ENCODE assay signal across 11 cellular contexts in the genomic region with DNA sequence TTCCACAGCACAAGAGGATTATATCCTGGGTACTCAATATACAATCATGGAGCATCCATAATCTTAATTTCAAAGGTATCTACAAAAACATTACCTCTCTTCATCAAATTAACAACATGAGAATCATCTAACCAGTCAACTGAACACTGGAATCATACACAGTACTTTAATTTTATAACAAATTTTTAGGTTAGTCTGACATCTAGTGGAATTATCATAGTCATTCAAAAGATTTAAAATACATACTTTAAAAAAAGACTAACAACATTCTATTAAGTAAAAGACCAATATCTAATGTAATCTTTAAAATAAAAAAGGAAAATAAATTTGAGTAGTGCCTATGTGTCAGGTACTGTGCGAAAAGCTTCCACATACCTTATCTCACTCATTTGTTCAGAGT. TPM values are rescaled to one million over a fixed set of nuclear protein-coding genes. Genes with fewer than 3 reads are reported as not detected.
DNase-seq lines count a peak whose midpoint lies in the region; ATAC-seq and TF ChIP-seq lines count a peak whose summit lies in the region.
"Had no signal": no experiment of that assay in that cellular context is flagged by ENCODE, and none has a peak within 500 bp of the region (broad histone marks: within the 10 kb centered on the region; RNA-seq: fewer than 3 reads in every experiment).

No MANE protein-coding gene starts in this region.

- H3K9me3 ChIP-seq in esophagus squamous epithelium = no peaks in the 10 kb centered on the region
- H3K9me3 ChIP-seq in MG63 = no peaks in the 10 kb centered on the region

- DNase-seq in activated CD8-positive, alpha-beta T cell treated with anti-CD3 and anti-CD28 coated beads for 36 hours = no peak
- no peak for DNase-seq in activated CD8-positive, alpha-beta T cell treated with anti-CD3 and anti-CD28 coated beads, Interleukin-2, amount 10 ng/mL, durations not matched to agents 7 days and 5 days
- DNase-seq in NCI-H69 (lab: John Stamatoyannopoulos, UW) = peak; percentile 4
- DNase-seq in esophagus squamous epithelium (lab: John Stamatoyannopoulos, UW) = no peak
- no peak for DNase-seq in stimulated activated naive B cell treated with anti-CD40 and anti-IgM and Interleukin-4, amounts not matched to agents 10 μg/mL and 1 μg/mL and 100 μg/mL, for 72 hours
- DNase-seq in T-helper 2 cell treated with Interferon-gamma antibody and Interleukin-4, amounts not matched to agents 5 μg/mL and 100 μg/mL, for 36 hours (ENCODE audit: low spot score) = no peak
- DNase-seq in MG63 = no peak
- no peak for DNase-seq in naive thymus-derived CD8-positive, alpha-beta T cell
- DNase-seq: NCI-H187 had no signal

- no peak overlapping the region for H3K4me3 ChIP-seq in esophagus squamous epithelium
- no peak overlapping the region for H3K4me3 ChIP-seq in MG63

- no peak for ATAC-seq in activated CD8-positive, alpha-beta T cell treated with anti-CD3 and anti-CD28 coated beads for 36 hours
- no peak for ATAC-seq in activated CD8-positive, alpha-beta T cell treated with anti-CD3 and anti-CD28 coated beads, Interleukin-2, amount 10 ng/mL, durations not matched to agents 7 days and 5 days
- ATAC-seq in stimulated activated naive B cell treated with anti-CD40 and anti-IgM and Interleukin-4, amounts not matched to agents 10 μg/mL and 1 μg/mL and 100 μg/mL, for 72 hours (replicated peaks) = peak; percentile 38 to 39
- no peak for ATAC-seq in naive thymus-derived CD8-positive, alpha-beta T cell

- H3K36me3 ChIP-seq in esophagus squamous epithelium (no peaks in the 10 kb centered on the region), MG63 (no peaks in the 10 kb centered on the region)

- CTCF ChIA-PET in activated CD8-positive, alpha-beta T cell treated with anti-CD3 and anti-CD28 coated beads for 36 hours (lab: Charles Lee) = interaction anchor here (0.6 kb wide), 1 partner anchor 180 kb away, joined by 3 read pairs; no protein-coding TSS in a partner anchor
- CTCF ChIA-PET in activated CD8-positive, alpha-beta T cell treated with anti-CD3 and anti-CD28 coated beads, Interleukin-2, amount 10 ng/mL, durations not matched to agents 7 days and 5 days (lab: Charles Lee) = no interaction called here

- no peaks in the 10 kb centered on the region for H3K4me1 Mint-ChIP-seq in activated CD8-positive, alpha-beta T cell treated with anti-CD3 and anti-CD28 coated beads for 36 hours (ENCODE audit: low read depth)
- no peaks in the 10 kb centered on the region for H3K4me1 Mint-ChIP-seq in activated CD8-positive, alpha-beta T cell treated with anti-CD3 and anti-CD28 coated beads, Interleukin-2, amount 10 ng/mL, durations not matched to agents 7 days and 5 days (ENCODE audit: low read depth)
- H3K4me1 Mint-ChIP-seq in stimulated activated naive B cell treated with anti-CD40 and anti-IgM and Interleukin-4, amounts not matched to agents 10 μg/mL and 1 μg/mL and 100 μg/mL, for 72 hours = no peaks in the 10 kb centered on the region
- H3K4me1 Mint-ChIP-seq in T-helper 2 cell treated with Interferon-gamma antibody and Interleukin-4, amounts not matched to agents 5 μg/mL and 100 μg/mL, for 36 hours (ENCODE audit: low read depth) = no peaks in the 10 kb centered on the region
- H3K4me1 Mint-ChIP-seq in naive thymus-derived CD8-positive, alpha-beta T cell = no peaks in the 10 kb centered on the region

- 85 to 86% methylated on average over 1 of the region's 1 CpG for WGBS in esophagus squamous epithelium, 2 donors

- intact Hi-C loops in activated CD8-positive, alpha-beta T cell treated with anti-CD3 and anti-CD28 coated beads for 36 hours (cut with micrococcal nuclease) = no loop called here
- intact Hi-C loops in esophagus squamous epithelium (cut with DNase I) = loop anchor here (5.0 kb wide), 1 partner anchor 200 kb away; no protein-coding TSS in a partner anchor

- H3K27ac ChIP-seq in esophagus squamous epithelium = no peak overlapping the region

- no peaks in the 10 kb centered on the region for H3K4me1 ChIP-seq in esophagus squamous epithelium

- no peaks in the 10 kb centered on the region for H3K9me3 Mint-ChIP-seq in activated CD8-positive, alpha-beta T cell treated with anti-CD3 and anti-CD28 coated beads for 36 hours
- H3K9me3 Mint-ChIP-seq in activated CD8-positive, alpha-beta T cell treated with anti-CD3 and anti-CD28 coated beads, Interleukin-2, amount 10 ng/mL, durations not matched to agents 7 days and 5 days (ENCODE audit: insufficient read depth) = no peaks in the 10 kb centered on the region
- H3K9me3 Mint-ChIP-seq in stimulated activated naive B cell treated with anti-CD40 and anti-IgM and Interleukin-4, amounts not matched to agents 10 μg/mL and 1 μg/mL and 100 μg/mL, for 72 hours = no peaks in the 10 kb centered on the region
- H3K9me3 Mint-ChIP-seq in T-helper 2 cell treated with Interferon-gamma antibody and Interleukin-4, amounts not matched to agents 5 μg/mL and 100 μg/mL, for 36 hours = no peaks in the 10 kb centered on the region
- no peaks in the 10 kb centered on the region for H3K9me3 Mint-ChIP-seq in naive thymus-derived CD8-positive, alpha-beta T cell

- POLR2A ChIA-PET in activated CD8-positive, alpha-beta T cell treated with anti-CD3 and anti-CD28 coated beads for 36 hours (lab: Charles Lee) = no interaction called here
- POLR2A ChIA-PET in activated CD8-positive, alpha-beta T cell treated with anti-CD3 and anti-CD28 coated beads, Interleukin-2, amount 10 ng/mL, durations not matched to agents 7 days and 5 days (lab: Charles Lee) = no interaction called here
- POLR2A ChIA-PET in naive thymus-derived CD8-positive, alpha-beta T cell (lab: Charles Lee) = no interaction called here

- H3K27me3 ChIP-seq in esophagus squamous epithelium = no peaks in the 10 kb centered on the region
- no peaks in the 10 kb centered on the region for H3K27me3 ChIP-seq in MG63

- no peak overlapping the region for H3K27ac Mint-ChIP-seq in activated CD8-positive, alpha-beta T cell treated with anti-CD3 and anti-CD28 coated beads for 36 hours
- no peak overlapping the region for H3K27ac Mint-ChIP-seq in activated CD8-positive, alpha-beta T cell treated with anti-CD3 and anti-CD28 coated beads, Interleukin-2, amount 10 ng/mL, durations not matched to agents 7 days and 5 days
- no peak overlapping the region for H3K27ac Mint-ChIP-seq in stimulated activated naive B cell treated with anti-CD40 and anti-IgM and Interleukin-4, amounts not matched to agents 10 μg/mL and 1 μg/mL and 100 μg/mL, for 72 hours
- H3K27ac Mint-ChIP-seq in T-helper 2 cell treated with Interferon-gamma antibody and Interleukin-4, amounts not matched to agents 5 μg/mL and 100 μg/mL, for 36 hours = no peak overlapping the region
- H3K27ac Mint-ChIP-seq in naive thymus-derived CD8-positive, alpha-beta T cell = no peak overlapping the region
- H3K27ac Mint-ChIP-seq: activated naive CD8-positive, alpha-beta T cell; progenitor cell of endocrine pancreas had no signal

- no peak for TF ChIP-seq POLR2A in esophagus squamous epithelium (IDR thresholded peaks at IDR 0.05)

- TF ChIP-seq CTCF in activated CD8-positive, alpha-beta T cell treated with anti-CD3 and anti-CD28 coated beads for 36 hours (IDR thresholded peaks at IDR 0.05) = peak; percentile 26
- peak in 4 of 6 experiments; percentile 9 to 56 (median 18) for TF ChIP-seq CTCF in esophagus squamous epithelium (IDR thresholded peaks at IDR 0.05)

- H3K36me3 Mint-ChIP-seq in activated CD8-positive, alpha-beta T cell treated with anti-CD3 and anti-CD28 coated beads for 36 hours (ENCODE audit: low read depth) = no peaks in the 10 kb centered on the region
- no peaks in the 10 kb centered on the region for H3K36me3 Mint-ChIP-seq in activated CD8-positive, alpha-beta T cell treated with anti-CD3 and anti-CD28 coated beads, Interleukin-2, amount 10 ng/mL, durations not matched to agents 7 days and 5 days (ENCODE audit: low read depth)
- H3K36me3 Mint-ChIP-seq in stimulated activated naive B cell treated with anti-CD40 and anti-IgM and Interleukin-4, amounts not matched to agents 10 μg/mL and 1 μg/mL and 100 μg/mL, for 72 hours = no peaks in the 10 kb centered on the region
- no peaks in the 10 kb centered on the region for H3K36me3 Mint-ChIP-seq in T-helper 2 cell treated with Interferon-gamma antibody and Interleukin-4, amounts not matched to agents 5 μg/mL and 100 μg/mL, for 36 hours (ENCODE audit: low read depth)
- H3K36me3 Mint-ChIP-seq in naive thymus-derived CD8-positive, alpha-beta T cell = no peaks in the 10 kb centered on the region

- no peaks in the 10 kb centered on the region for H3K27me3 Mint-ChIP-seq in activated CD8-positive, alpha-beta T cell treated with anti-CD3 and anti-CD28 coated beads for 36 hours
- H3K27me3 Mint-ChIP-seq in activated CD8-positive, alpha-beta T cell treated with anti-CD3 and anti-CD28 coated beads, Interleukin-2, amount 10 ng/mL, durations not matched to agents 7 days and 5 days (ENCODE audit: low read depth) = no peaks in the 10 kb centered on the region
- no peaks in the 10 kb centered on the region for H3K27me3 Mint-ChIP-seq in stimulated activated naive B cell treated with anti-CD40 and anti-IgM and Interleukin-4, amounts not matched to agents 10 μg/mL and 1 μg/mL and 100 μg/mL, for 72 hours
- peaks cover 2% of the 10 kb centered on the region for H3K27me3 Mint-ChIP-seq in T-helper 2 cell treated with Interferon-gamma antibody and Interleukin-4, amounts not matched to agents 5 μg/mL and 100 μg/mL, for 36 hours (ENCODE audit: low read depth)
- no peaks in the 10 kb centered on the region for H3K27me3 Mint-ChIP-seq in naive thymus-derived CD8-positive, alpha-beta T cell
- H3K27me3 Mint-ChIP-seq: activated naive CD8-positive, alpha-beta T cell; progenitor cell of endocrine pancreas had no signal

- no peak overlapping the region for H3K4me3 Mint-ChIP-seq in activated CD8-positive, alpha-beta T cell treated with anti-CD3 and anti-CD28 coated beads for 36 hours
- H3K4me3 Mint-ChIP-seq in activated CD8-positive, alpha-beta T cell treated with anti-CD3 and anti-CD28 coated beads, Interleukin-2, amount 10 ng/mL, durations not matched to agents 7 days and 5 days = no peak overlapping the region
- H3K4me3 Mint-ChIP-seq in stimulated activated naive B cell treated with anti-CD40 and anti-IgM and Interleukin-4, amounts not matched to agents 10 μg/mL and 1 μg/mL and 100 μg/mL, for 72 hours = no peak overlapping the region
- H3K4me3 Mint-ChIP-seq in T-helper 2 cell treated with Interferon-gamma antibody and Interleukin-4, amounts not matched to agents 5 μg/mL and 100 μg/mL, for 36 hours = no peak overlapping the region
- H3K4me3 Mint-ChIP-seq in naive thymus-derived CD8-positive, alpha-beta T cell = no peak overlapping the region
- H3K4me3 Mint-ChIP-seq: activated naive CD8-positive, alpha-beta T cell had no signal

RNA-seq across cellular contexts. Expression of a gene that starts 16.8 kb away (rescaled TPM):
- total RNA-seq in activated CD8-positive, alpha-beta T cell treated with anti-CD3 and anti-CD28 coated beads for 36 hours = 10 to 100 TPM; 46.1 to 47.3 TPM
- total RNA-seq in activated CD8-positive, alpha-beta T cell treated with anti-CD3 and anti-CD28 coated beads, Interleukin-2, amount 10 ng/mL, durations not matched to agents 7 days and 5 days = 10 to 100 TPM; 66.9 to 69.2 TPM
- total RNA-seq in esophagus squamous epithelium = 10 to 100 TPM; 46.6 to 53.4 (median 47.2) TPM
- total RNA-seq in MG63 (2014; rRNA removed; shearing (Covaris generic); ENCODE audit: low replicate concordance) = 24.1 and 25.1 TPM in 2 replicates
- total RNA-seq in naive thymus-derived CD8-positive, alpha-beta T cell = 10 to 100 TPM; 46.1 to 50.0 TPM
- polyA plus RNA-seq in naive thymus-derived CD8-positive, alpha-beta T cell = 10 to 100 TPM; 21.5 to 29.8 (median 26.3) TPM

Comparison
In these comparisons a context has a peak if more than half of its experiments do, and no peak if none do; other contexts are left out.
1. ATAC-seq: peak in stimulated activated naive B cell treated with anti-CD40 and anti-IgM and Interleukin-4, amounts not matched to agents 10 μg/mL and 1 μg/mL and 100 μg/mL, for 72 hours (2 of 2); none in activated CD8-positive, alpha-beta T cell treated with anti-CD3 and anti-CD28 coated beads for 36 hours (single experiment), activated CD8-positive, alpha-beta T cell treated with anti-CD3 and anti-CD28 coated beads, Interleukin-2, amount 10 ng/mL, durations not matched to agents 7 days and 5 days (single experiment) and naive thymus-derived CD8-positive, alpha-beta T cell (0 of 2).